22 cellular contexts compared by ENCODE assay signal in genomic region chr15:57152666-57153065, GRCh38.
DNase-seq lines count a peak whose midpoint lies in the region; ATAC-seq and TF ChIP-seq lines count a peak whose summit lies in the region.
"Had no signal": no experiment of that assay in that cellular context is flagged by ENCODE, and none has a peak within 500 bp of the region (broad histone marks: within the 10 kb centered on the region; RNA-seq: fewer than 3 reads in every experiment).

No MANE protein-coding gene starts in this region.

- no peaks in the 10 kb centered on the region for H3K27me3 Mint-ChIP-seq in activated CD4-positive, alpha-beta memory T cell treated with anti-CD3 and anti-CD28 coated beads for 36 hours
- H3K27me3 Mint-ChIP-seq in dendritic cell treated with granulocyte-macrophage colony-stimulating factor and Interleukin-4, amounts not matched to agents 40 ng/mL and 50 ng/mL, for 4 days: no peaks in the 10 kb centered on the region

- DNase-seq in left ventricle myocardium inferior: no peak
- DNase-seq in Right ventricle myocardium inferior (ENCODE audit: missing footprints): no peak
- DNase-seq in activated CD4-positive, alpha-beta memory T cell treated with anti-CD3 and anti-CD28 coated beads for 36 hours: no peak
- no peak for DNase-seq in anterior cingulate cortex (lab: John Stamatoyannopoulos, UW)
- DNase-seq: caudate nucleus, erythroblast, immature natural killer cell, KBM-7, left lung, midbrain, MM.1S, NCI-H1417 treated with DMSO at 0.1 percent for 48 hours, NCI-H524, Peyer's patch, SJCRH30, WERI-Rb-1 had no signal

- TF ChIP-seq CTCF in left ventricle myocardium inferior (IDR thresholded peaks at IDR 0.05; ENCODE audit: borderline replicate concordance): no peak

- H3K27me3 ChIP-seq in left ventricle myocardium inferior (ENCODE audit: low read depth) (no peaks in the 10 kb centered on the region), subcutaneous abdominal adipose tissue (ENCODE audit: control insufficient read depth in 5 of 5, insufficient read depth in 4 of 5, low read length in 5 of 5) (no peaks in the 10 kb centered on the region)
- H3K27me3 ChIP-seq: foreskin keratinocyte, left lung, Peyer's patch, SJCRH30 had no signal

- no peak overlapping the region for H3K4me3 Mint-ChIP-seq in activated CD4-positive, alpha-beta memory T cell treated with anti-CD3 and anti-CD28 coated beads for 36 hours
- H3K4me3 Mint-ChIP-seq in dendritic cell treated with granulocyte-macrophage colony-stimulating factor and Interleukin-4, amounts not matched to agents 40 ng/mL and 50 ng/mL, for 4 days: no peak overlapping the region
- H3K4me3 Mint-ChIP-seq: neural crest cell had no signal

- POLR2A ChIA-PET in activated CD4-positive, alpha-beta memory T cell treated with anti-CD3 and anti-CD28 coated beads for 36 hours (lab: Charles Lee): interaction anchor here (0.7 to 1.2 kb wide), 2 partner anchors 234 to 897 kb away, joined by 3 read pairs; partner anchors contain the start of gene TCF12

- intact Hi-C loops in left ventricle myocardium inferior (cut with micrococcal nuclease): no loop called here
- intact Hi-C loops in Right ventricle myocardium inferior (cut with DNase I): loop anchor here (10.0 kb wide), 1 partner anchor 372 kb away; no protein-coding TSS in a partner anchor
- intact Hi-C loops in activated CD4-positive, alpha-beta memory T cell treated with anti-CD3 and anti-CD28 coated beads for 36 hours (cut with micrococcal nuclease): loop anchor here (5.0 kb wide), 3 partner anchors 235 to 910 kb away; partner anchors contain the start of genes RFX7 and TCF12
- intact Hi-C loops in dendritic cell treated with granulocyte-macrophage colony-stimulating factor and Interleukin-4, amounts not matched to agents 40 ng/mL and 50 ng/mL, for 4 days (cut with micrococcal nuclease): no loop called here

- H3K36me3 ChIP-seq in left ventricle myocardium inferior (peaks cover 10% of the 10 kb centered on the region), subcutaneous abdominal adipose tissue (ENCODE audit: control insufficient read depth in 5 of 5, insufficient read depth in 5 of 5, low read length in 5 of 5) (peaks cover 0 to 3% (median 0%) of the 10 kb centered on the region in 5 donors)
- H3K36me3 ChIP-seq: prostate gland had no signal

- H3K27ac ChIP-seq in left ventricle myocardium inferior (replicated peaks) (peak overlapping the region; percentile 84), subcutaneous abdominal adipose tissue (ENCODE audit: low read depth, low read length) (peak overlapping the region; percentile 43)
- H3K27ac ChIP-seq: foreskin keratinocyte, Peyer's patch, prostate gland, SJCRH30, WERI-Rb-1 had no signal

- H3K9me3 ChIP-seq in left ventricle myocardium inferior (replicated peaks): peaks cover 16% of the 10 kb centered on the region
- peaks cover 0 to 12% (median 6%) of the 10 kb centered on the region in 5 donors for H3K9me3 ChIP-seq in subcutaneous abdominal adipose tissue (ENCODE audit: control insufficient read depth in 5 of 5, low read length in 5 of 5)
- H3K9me3 ChIP-seq: Peyer's patch, prostate gland had no signal

- ATAC-seq in Right ventricle myocardium inferior (no peak), GM21528 (IDR thresholded peaks at IDR 0.05; ENCODE audit: low FRiP score, unreplicated experiment) (no peak)
- ATAC-seq: foreskin keratinocyte had no signal

- no peak overlapping the region for H3K9ac ChIP-seq in subcutaneous abdominal adipose tissue (ENCODE audit: low read length in 5 of 5)

- peaks cover 74% of the 10 kb centered on the region for H3K4me1 ChIP-seq in left ventricle myocardium inferior
- H3K4me1 ChIP-seq in subcutaneous abdominal adipose tissue (ENCODE audit: control insufficient read depth in 5 of 5, insufficient read depth in 5 of 5, low read length in 5 of 5): peaks cover 3 to 56% (median 49%) of the 10 kb centered on the region in 5 donors
- H3K4me1 ChIP-seq: Peyer's patch, SJCRH30 had no signal

- peaks cover 27% of the 10 kb centered on the region for H3K9me3 Mint-ChIP-seq in activated CD4-positive, alpha-beta memory T cell treated with anti-CD3 and anti-CD28 coated beads for 36 hours
- H3K9me3 Mint-ChIP-seq in dendritic cell treated with granulocyte-macrophage colony-stimulating factor and Interleukin-4, amounts not matched to agents 40 ng/mL and 50 ng/mL, for 4 days: peaks cover 25% of the 10 kb centered on the region

- CTCF ChIA-PET in activated CD4-positive, alpha-beta memory T cell treated with anti-CD3 and anti-CD28 coated beads for 36 hours (lab: Charles Lee): interaction anchor here (1.9 kb wide), 1 partner anchor 234 kb away, joined by 7 read pairs; the partner anchor contains the start of gene TCF12

- peaks cover 21% of the 10 kb centered on the region for H3K4me1 Mint-ChIP-seq in activated CD4-positive, alpha-beta memory T cell treated with anti-CD3 and anti-CD28 coated beads for 36 hours (ENCODE audit: low read depth)
- peaks cover 57% of the 10 kb centered on the region for H3K4me1 Mint-ChIP-seq in dendritic cell treated with granulocyte-macrophage colony-stimulating factor and Interleukin-4, amounts not matched to agents 40 ng/mL and 50 ng/mL, for 4 days (ENCODE audit: low read depth)

- peak overlapping the region; percentile 16 for H3K27ac Mint-ChIP-seq in activated CD4-positive, alpha-beta memory T cell treated with anti-CD3 and anti-CD28 coated beads for 36 hours
- H3K27ac Mint-ChIP-seq in dendritic cell treated with granulocyte-macrophage colony-stimulating factor and Interleukin-4, amounts not matched to agents 40 ng/mL and 50 ng/mL, for 4 days: peak overlapping the region; percentile 86

- H3K4me3 ChIP-seq in left ventricle myocardium inferior (no peak overlapping the region), subcutaneous abdominal adipose tissue (ENCODE audit: low read depth in 1 of 5, low read length in 5 of 5) (no peak overlapping the region)
- H3K4me3 ChIP-seq: left lung, Peyer's patch, prostate gland, SJCRH30 had no signal

- peaks cover 51% of the 10 kb centered on the region for H3K36me3 Mint-ChIP-seq in activated CD4-positive, alpha-beta memory T cell treated with anti-CD3 and anti-CD28 coated beads for 36 hours
- peaks cover 49% of the 10 kb centered on the region for H3K36me3 Mint-ChIP-seq in dendritic cell treated with granulocyte-macrophage colony-stimulating factor and Interleukin-4, amounts not matched to agents 40 ng/mL and 50 ng/mL, for 4 days (ENCODE audit: low read depth)

Comparison
In these comparisons a context has a peak if more than half of its experiments do, and no peak if none do; other contexts are left out.
1. intact Hi-C loops: an anchor here in Right ventricle myocardium inferior (10.0 kb wide) and activated CD4-positive, alpha-beta memory T cell treated with anti-CD3 and anti-CD28 coated beads for 36 hours (5.0 kb wide); none called in left ventricle myocardium inferior and dendritic cell treated with granulocyte-macrophage colony-stimulating factor and Interleukin-4, amounts not matched to agents 40 ng/mL and 50 ng/mL, for 4 days.